ENCODE assay signal across 14 cellular contexts in genomic region chr1:19343617-19344350, GRCh38. TPM values are rescaled to one million over a fixed set of nuclear protein-coding genes. Genes with fewer than 3 reads are reported as not detected.
DNase-seq lines count a peak whose midpoint lies in the region; ATAC-seq, FAIRE-seq and TF ChIP-seq lines count a peak whose summit lies in the region.
"Had no signal": no experiment of that assay in that cellular context is flagged by ENCODE, and none has a peak within 500 bp of the region (broad histone marks: within the 10 kb centered on the region; RNA-seq: fewer than 3 reads in every experiment).

No MANE protein-coding gene starts in this region.

- no peak overlapping the region for H3K4me3 Mint-ChIP-seq in activated naive CD4-positive, alpha-beta T cell treated with anti-CD3 and anti-CD28 coated beads, Interleukin-2, amount 10 ng/mL, durations not matched to agents 7 days and 5 days
- H3K4me3 Mint-ChIP-seq: B cell had no signal

- DNase-seq in activated naive CD4-positive, alpha-beta T cell treated with anti-CD3 and anti-CD28 coated beads, Interleukin-2, amount 10 ng/mL, durations not matched to agents 7 days and 5 days, result no peak
- DNase-seq in activated naive CD4-positive, alpha-beta T cell treated with anti-CD3 and anti-CD28 coated beads, Interleukin-2, amount 50 U/mL, for 16 hours, result no peak
- peak; percentile 57 for DNase-seq in RWPE2 (ENCODE audit: low spot score)
- no peak for DNase-seq in uterus
- no peak for DNase-seq in HTR-8/SVneo (ENCODE audit: insufficient read length, low spot score)
- DNase-seq: NCI-H1048, NCI-H526 treated with DMSO at 0.1 percent for 48 hours had no signal

- peaks cover 40% of the 10 kb centered on the region for H3K36me3 Mint-ChIP-seq in activated naive CD4-positive, alpha-beta T cell treated with anti-CD3 and anti-CD28 coated beads, Interleukin-2, amount 10 ng/mL, durations not matched to agents 7 days and 5 days

- H3K27ac ChIP-seq in RWPE2 (ENCODE audit: poor library complexity, severe bottlenecking) (no peak overlapping the region), gastroesophageal sphincter (peak overlapping the region in 3 of 4 donors; percentile 58 to 60 (median 59)), uterus (peak overlapping the region; percentile 1 to 27)

- intact Hi-C loops in uterus (cut with DNase I; ENCODE audit: low total_unique reads), result loop anchor here (10.0 kb wide), 2 partner anchors 51 to 311 kb away; no protein-coding TSS in a partner anchor

- no peak for FAIRE-seq in HTR-8/SVneo (lab: Jason Lieb, UNC)
- FAIRE-seq: H54 had no signal

- TF ChIP-seq CTCF in RWPE2 (IDR thresholded peaks at IDR 0.05; ENCODE audit: poor library complexity, severe bottlenecking) (no peak), gastroesophageal sphincter (IDR thresholded peaks at IDR 0.05) (no peak), uterus (IDR thresholded peaks at IDR 0.05) (no peak)

- TF ChIP-seq EP300 in gastroesophageal sphincter (IDR thresholded peaks at IDR 0.05), result no peak

- TF ChIP-seq POLR2A in gastroesophageal sphincter (IDR thresholded peaks at IDR 0.05) (no peak), uterus (IDR thresholded peaks at IDR 0.05) (no peak)

- H3K27ac Mint-ChIP-seq in activated naive CD4-positive, alpha-beta T cell treated with anti-CD3 and anti-CD28 coated beads, Interleukin-2, amount 10 ng/mL, durations not matched to agents 7 days and 5 days, result peak overlapping the region; percentile 45
- H3K27ac Mint-ChIP-seq: B cell had no signal

- H3K4me3 ChIP-seq in RWPE2 (ENCODE audit: severe bottlenecking), result no peak overlapping the region
- H3K4me3 ChIP-seq in gastroesophageal sphincter, result no peak overlapping the region
- no peak overlapping the region for H3K4me3 ChIP-seq in uterus
- H3K4me3 ChIP-seq: MG63 had no signal

- CTCF ChIA-PET in activated naive CD4-positive, alpha-beta T cell treated with anti-CD3 and anti-CD28 coated beads, Interleukin-2, amount 10 ng/mL, durations not matched to agents 7 days and 5 days (lab: Charles Lee), result interaction anchor here (0.7 to 3.6 kb wide), 14 partner anchors 12 to 310 kb away, joined by 3 to 36 read pairs (median 4); no protein-coding TSS in a partner anchor

- H3K27me3 ChIP-seq in RWPE2 (ENCODE audit: insufficient read depth, poor library complexity, severe bottlenecking) (no peaks in the 10 kb centered on the region), gastroesophageal sphincter (no peaks in the 10 kb centered on the region), uterus (no peaks in the 10 kb centered on the region)
- H3K27me3 ChIP-seq: MG63 had no signal

- H3K9me3 Mint-ChIP-seq in activated naive CD4-positive, alpha-beta T cell treated with anti-CD3 and anti-CD28 coated beads, Interleukin-2, amount 10 ng/mL, durations not matched to agents 7 days and 5 days, result no peaks in the 10 kb centered on the region

- H3K9me3 ChIP-seq in RWPE2 (ENCODE audit: severe bottlenecking), result no peaks in the 10 kb centered on the region
- no peaks in the 10 kb centered on the region for H3K9me3 ChIP-seq in gastroesophageal sphincter
- H3K9me3 ChIP-seq in uterus, result no peaks in the 10 kb centered on the region
- H3K9me3 ChIP-seq: MG63 had no signal

- H3K36me3 ChIP-seq in RWPE2 (ENCODE audit: low read depth) (peaks cover 29% of the 10 kb centered on the region), gastroesophageal sphincter (peaks cover 0 to 83% of the 10 kb centered on the region in 2 donors), uterus (no peaks in the 10 kb centered on the region)

- H3K27me3 Mint-ChIP-seq in activated naive CD4-positive, alpha-beta T cell treated with anti-CD3 and anti-CD28 coated beads, Interleukin-2, amount 10 ng/mL, durations not matched to agents 7 days and 5 days, result no peaks in the 10 kb centered on the region
- H3K27me3 Mint-ChIP-seq: B cell had no signal

- H3K4me1 ChIP-seq in RWPE2 (ENCODE audit: insufficient read depth, poor library complexity, severe bottlenecking) (no peaks in the 10 kb centered on the region), gastroesophageal sphincter (peaks cover 0 to 72% (median 21%) of the 10 kb centered on the region in 3 donors), uterus (peaks cover 4 to 5% of the 10 kb centered on the region in 2 donors)

- ATAC-seq in RWPE2 (ENCODE audit: low read depth) (no peak), gastroesophageal sphincter (no peak), GM19452 (IDR thresholded peaks at IDR 0.05; ENCODE audit: unreplicated experiment) (no peak)

- 51 to 69% methylated on average over 5 of the region's 20 CpGs for WGBS in gastroesophageal sphincter (ENCODE audit: low coverage in 1 of 2), 2 donors

- no peaks in the 10 kb centered on the region for H3K4me1 Mint-ChIP-seq in activated naive CD4-positive, alpha-beta T cell treated with anti-CD3 and anti-CD28 coated beads, Interleukin-2, amount 10 ng/mL, durations not matched to agents 7 days and 5 days

RNA-seq across cellular contexts. Expression of gene SLC66A1, which starts 31.7 kb away (rescaled TPM):
- 10 to 100 TPM in 3 of 4 donors, 1 to 10 TPM in 1; 8.1 to 12.3 (median 11.7) TPM for total RNA-seq in gastroesophageal sphincter
- total RNA-seq in uterus, result 10 to 100 TPM in 2 of 4 donors, 1 to 10 TPM in 1, under 1 TPM in 1; 0.88 to 18.1 (median 8.2) TPM

RNA-seq across cellular contexts. Expression of gene AKR7A2, which starts 31.8 kb away (rescaled TPM):
- total RNA-seq in gastroesophageal sphincter (10 to 100 TPM; 58.2 to 77.2 (median 63.7) TPM), uterus (100 to 1,000 TPM in 1 of 4 donors, 10 to 100 TPM in 2, 1 to 10 TPM in 1; 5.6 to 108 (median 33.6) TPM)

RNA-seq across cellular contexts. Expression of gene AKR7A3, which starts 55.2 kb away (rescaled TPM):
- 1 to 10 TPM in 1 of 4 donors, under 1 TPM in 3; 0.27 to 1.6 (median 0.71) TPM for total RNA-seq in gastroesophageal sphincter
- total RNA-seq in uterus, result 1 to 10 TPM in 2 of 4 donors, not detected in 2; 1.2 to 4.3 TPM
- total RNA-seq: A172, G401 had no signal
